13 cellular contexts compared by ENCODE assay signal in the genomic region with DNA sequence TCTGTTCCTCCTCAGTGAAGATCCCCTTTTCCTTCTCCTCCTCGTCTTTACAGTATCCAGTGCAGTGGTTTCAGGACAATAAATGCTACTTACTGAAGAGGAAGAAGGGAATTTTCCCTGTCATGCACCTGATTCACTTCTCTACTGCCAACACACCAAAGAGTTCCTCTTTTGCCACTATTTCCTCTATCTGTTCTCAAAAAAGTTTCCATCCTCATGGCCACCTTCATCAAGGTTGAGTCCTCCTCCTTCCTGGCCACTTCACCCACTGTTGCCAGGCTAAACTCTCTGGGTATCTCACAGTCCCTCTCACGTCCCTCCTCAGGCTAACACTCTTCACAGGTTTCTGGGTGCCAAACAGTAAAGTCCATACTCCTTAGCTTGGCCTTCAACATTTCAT. TPM values are rescaled to one million over a fixed set of nuclear protein-coding genes. Genes with fewer than 3 reads are reported as not detected.
DNase-seq lines count a peak whose midpoint lies in the region; ATAC-seq and TF ChIP-seq lines count a peak whose summit lies in the region.
"Had no signal": no experiment of that assay in that cellular context is flagged by ENCODE, and none has a peak within 500 bp of the region (broad histone marks: within the 10 kb centered on the region; RNA-seq: fewer than 3 reads in every experiment).

No MANE protein-coding gene starts in this region.

- no peak for TF ChIP-seq CTCF in vagina (IDR thresholded peaks at IDR 0.05)

- no peaks in the 10 kb centered on the region for H3K9me3 ChIP-seq in vagina
- H3K9me3 ChIP-seq: A549 had no signal

- ATAC-seq in stimulated activated naive CD8-positive, alpha-beta T cell treated with anti-CD3 and anti-CD28 coated beads, Interleukin-15, Interleukin-2, amounts not matched to agents 100 U/mL and 50 U/mL, for 24 hours: peak; percentile 52
- ATAC-seq in stimulated activated naive CD8-positive, alpha-beta T cell treated with anti-CD3 and anti-CD28 coated beads, Interleukin-15, amount 100 ng/mL, for 72 hours: no peak
- ATAC-seq in HG02870 (IDR thresholded peaks at IDR 0.05; ENCODE audit: unreplicated experiment): peak; percentile 83
- ATAC-seq: A549; activated CD8-positive, alpha-beta memory T cell treated with anti-CD3 and anti-CD28 coated beads, Interleukin-2, amount 10 ng/mL, durations not matched to agents 7 days and 5 days had no signal

- peak overlapping the region in 1 of 2 donors; percentile 47 for H3K27ac Mint-ChIP-seq in stimulated activated naive CD8-positive, alpha-beta T cell treated with anti-CD3 and anti-CD28 coated beads, Interleukin-15, amount 100 ng/mL, for 72 hours
- H3K27ac Mint-ChIP-seq: activated CD8-positive, alpha-beta memory T cell treated with anti-CD3 and anti-CD28 coated beads, Interleukin-2, amount 10 ng/mL, durations not matched to agents 7 days and 5 days; nephron had no signal

- no peak overlapping the region for H3K4me3 Mint-ChIP-seq in stimulated activated naive CD8-positive, alpha-beta T cell treated with anti-CD3 and anti-CD28 coated beads, Interleukin-15, amount 100 ng/mL, for 72 hours
- H3K4me3 Mint-ChIP-seq: activated CD8-positive, alpha-beta memory T cell treated with anti-CD3 and anti-CD28 coated beads, Interleukin-2, amount 10 ng/mL, durations not matched to agents 7 days and 5 days; central memory CD8-positive, alpha-beta T cell; nephron had no signal

- H3K4me1 ChIP-seq in vagina: no peaks in the 10 kb centered on the region
- H3K4me1 ChIP-seq: A549 had no signal

- H3K4me3 ChIP-seq in vagina: no peak overlapping the region
- H3K4me3 ChIP-seq: A549 had no signal

- H3K27me3 ChIP-seq in vagina: no peaks in the 10 kb centered on the region

- H3K27me3 Mint-ChIP-seq in stimulated activated naive CD8-positive, alpha-beta T cell treated with anti-CD3 and anti-CD28 coated beads, Interleukin-15, amount 100 ng/mL, for 72 hours: no peaks in the 10 kb centered on the region
- H3K27me3 Mint-ChIP-seq: activated CD8-positive, alpha-beta memory T cell treated with anti-CD3 and anti-CD28 coated beads, Interleukin-2, amount 10 ng/mL, durations not matched to agents 7 days and 5 days; central memory CD8-positive, alpha-beta T cell had no signal

- intact Hi-C loops in vagina (cut with DNase I): no loop called here

- DNase-seq in stimulated activated naive CD8-positive, alpha-beta T cell treated with anti-CD3 and anti-CD28 coated beads, Interleukin-15, Interleukin-2, amounts not matched to agents 100 U/mL and 50 U/mL, for 24 hours: no peak
- DNase-seq in stimulated activated naive CD8-positive, alpha-beta T cell treated with anti-CD3 and anti-CD28 coated beads, Interleukin-15, amount 100 ng/mL, for 72 hours: no peak
- DNase-seq in NOMO-1 treated with DMSO at 0.1 percent for 48 hours (lab: John Stamatoyannopoulos, UW; ENCODE audit: unreplicated experiment): peak; percentile 67
- no peak for DNase-seq in inferior parietal cortex (ENCODE audit: extremely low spot score)
- DNase-seq in dedifferentiated amniotic fluid mesenchymal stem cell (ENCODE audit: extremely low spot score): no peak
- DNase-seq in NCI-H1105 treated with DMSO at 0.1 percent for 48 hours (lab: John Stamatoyannopoulos, UW): no peak
- DNase-seq in vagina (ENCODE audit: extremely low spot score in 2 of 2): no peak
- DNase-seq: activated CD8-positive, alpha-beta memory T cell treated with anti-CD3 and anti-CD28 coated beads, Interleukin-2, amount 10 ng/mL, durations not matched to agents 7 days and 5 days had no signal

- no peaks in the 10 kb centered on the region for H3K36me3 ChIP-seq in vagina

- H3K4me1 Mint-ChIP-seq in stimulated activated naive CD8-positive, alpha-beta T cell treated with anti-CD3 and anti-CD28 coated beads, Interleukin-15, amount 100 ng/mL, for 72 hours: peaks cover 18% of the 10 kb centered on the region
- H3K4me1 Mint-ChIP-seq: nephron had no signal

- TF ChIP-seq POLR2A in vagina (IDR thresholded peaks at IDR 0.05): no peak

- H3K9me3 Mint-ChIP-seq in stimulated activated naive CD8-positive, alpha-beta T cell treated with anti-CD3 and anti-CD28 coated beads, Interleukin-15, amount 100 ng/mL, for 72 hours: no peaks in the 10 kb centered on the region
- H3K9me3 Mint-ChIP-seq: central memory CD8-positive, alpha-beta T cell; nephron had no signal

- no peak overlapping the region for H3K27ac ChIP-seq in vagina
- H3K27ac ChIP-seq: A549, KMS-11 had no signal

RNA-seq across cellular contexts. Expression of a gene that starts 41.7 kb away (rescaled TPM):
- 21.4 TPM for total RNA-seq in vagina
